14 cellular contexts compared by ENCODE assay signal in the genomic region with DNA sequence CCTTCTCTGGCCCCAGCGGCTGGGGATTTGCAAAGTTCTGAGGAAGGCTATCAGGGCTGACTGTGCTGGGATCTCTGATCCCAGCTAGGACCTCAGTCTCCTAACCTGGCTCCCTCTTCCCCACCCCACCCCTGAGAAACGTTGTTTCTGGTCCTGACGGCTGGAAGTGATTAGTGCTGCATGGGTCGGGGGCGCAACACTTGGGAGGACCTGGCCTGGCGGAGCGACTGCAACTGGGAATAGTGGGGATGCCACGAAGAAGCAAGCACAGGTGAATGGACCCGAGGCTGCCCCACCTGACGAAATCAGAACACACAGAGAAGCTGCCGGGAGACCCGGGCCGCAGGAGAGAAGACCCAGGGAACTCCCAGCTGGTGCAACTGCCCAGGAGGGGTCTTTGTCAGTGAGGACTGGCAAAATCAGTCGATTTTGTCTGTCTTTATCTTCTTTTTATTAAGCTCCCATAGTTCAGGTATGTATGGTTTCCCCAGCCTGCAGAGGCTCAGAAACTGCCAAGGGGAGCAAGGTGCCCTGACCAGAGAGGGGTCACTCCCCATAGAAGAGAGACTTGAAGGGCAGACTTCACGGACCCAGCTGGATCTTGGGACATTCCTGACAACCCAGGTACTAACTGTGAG. TPM values are rescaled to one million over a fixed set of nuclear protein-coding genes. Genes with fewer than 3 reads are reported as not detected.
A peak's percentile ranks its signal among the peaks of the same experiment; 100 is the strongest.
DNase-seq lines count a peak whose midpoint lies in the region; ATAC-seq, FAIRE-seq and TF ChIP-seq lines count a peak whose summit lies in the region.
"Had no signal": no experiment of that assay in that cellular context is flagged by ENCODE, and none has a peak within 500 bp of the region (broad histone marks: within the 10 kb centered on the region; RNA-seq: fewer than 3 reads in every experiment).

No MANE protein-coding gene starts in this region.

- H3K36me3 ChIP-seq in right lobe of liver (no peaks in the 10 kb centered on the region), spleen (peaks cover 0 to 11% (median 7%) of the 10 kb centered on the region in 6 donors)

- CTCF ChIA-PET in activated naive CD4-positive, alpha-beta T cell treated with anti-CD3 and anti-CD28 coated beads, Interleukin-2, amount 10 ng/mL, durations not matched to agents 7 days and 5 days (lab: Charles Lee): interaction anchor here (0.7 to 2.6 kb wide), 6 partner anchors 10 to 91 kb away, joined by 3 to 11 read pairs (median 4); a partner anchor contains a TSS

- H3K9me3 ChIP-seq in right lobe of liver (no peaks in the 10 kb centered on the region), spleen (no peaks in the 10 kb centered on the region)
- H3K9me3 ChIP-seq: adrenal gland, colonic mucosa, vagina had no signal

- intact Hi-C loops in right lobe of liver (cut with DNase I) (no loop called here), spleen (cut with DNase I; ENCODE audit: low total_unique reads) (loop anchor here (5.0 kb wide), 1 partner anchor 87 kb away; no protein-coding TSS in a partner anchor)

- no peaks in the 10 kb centered on the region for H3K27me3 ChIP-seq in right lobe of liver
- H3K27me3 ChIP-seq in spleen (replicated peaks in 1 of 7): peaks cover 9 to 79% (median 42%) of the 10 kb centered on the region in 7 donors

- H3K27me3 Mint-ChIP-seq in activated naive CD4-positive, alpha-beta T cell treated with anti-CD3 and anti-CD28 coated beads, Interleukin-2, amount 50 U/mL, for 24 hours: peaks cover 41% of the 10 kb centered on the region
- peaks cover 90% of the 10 kb centered on the region for H3K27me3 Mint-ChIP-seq in activated naive CD4-positive, alpha-beta T cell treated with anti-CD3 and anti-CD28 coated beads, Interleukin-2, amount 10 ng/mL, durations not matched to agents 7 days and 5 days
- H3K27me3 Mint-ChIP-seq in activated naive CD8-positive, alpha-beta T cell treated with anti-CD3 and anti-CD28 coated beads for 36 hours: peaks cover 77% of the 10 kb centered on the region

- peak overlapping the region; percentile 4 for H3K4me3 Mint-ChIP-seq in activated naive CD4-positive, alpha-beta T cell treated with anti-CD3 and anti-CD28 coated beads, Interleukin-2, amount 50 U/mL, for 24 hours
- H3K4me3 Mint-ChIP-seq in activated naive CD4-positive, alpha-beta T cell treated with anti-CD3 and anti-CD28 coated beads, Interleukin-2, amount 10 ng/mL, durations not matched to agents 7 days and 5 days: no peak overlapping the region
- H3K4me3 Mint-ChIP-seq in activated naive CD8-positive, alpha-beta T cell treated with anti-CD3 and anti-CD28 coated beads for 36 hours: peak overlapping the region; percentile 25

- peak overlapping the region in 2 of 3 donors; percentile 44 to 55 for H3K4me3 ChIP-seq in right lobe of liver
- peak overlapping the region in 3 of 8 donors; percentile 50 to 68 (median 52) for H3K4me3 ChIP-seq in spleen
- H3K4me3 ChIP-seq: adrenal gland had no signal

- FAIRE-seq in H54 (lab: Jason Lieb, UNC): no peak

- H3K27ac ChIP-seq in right lobe of liver (peak overlapping the region in 1 of 3 donors; percentile 66), spleen (no peak overlapping the region)
- H3K27ac ChIP-seq: adrenal gland, colonic mucosa, vagina had no signal

- TF ChIP-seq POLR2A in right lobe of liver (IDR thresholded peaks at IDR 0.05): no peak
- TF ChIP-seq POLR2A in spleen (IDR thresholded peaks at IDR 0.05): no peak
- no peak for TF ChIP-seq POLR2A in H54 (IDR thresholded peaks at IDR 0.05; ENCODE audit: low read depth, low read length)

- TF ChIP-seq CTCF in right lobe of liver (IDR thresholded peaks at IDR 0.05) (no peak), spleen (IDR thresholded peaks at IDR 0.05 in 8 of 11, conservative IDR thresholded peaks at IDR 0.05 in 3 of 11) (no peak)

- WGBS in right lobe of liver (ENCODE audit: insufficient coverage, low coverage, low lambda C conversion rate, missing lambda C conversion rate): 51% methylated on average over 10 of the region's 15 CpGs
- WGBS in spleen, 5 donors: 52 to 73% (median 56%) methylated on average over 15 of the region's 15 CpGs

- H3K9me3 Mint-ChIP-seq in activated naive CD4-positive, alpha-beta T cell treated with anti-CD3 and anti-CD28 coated beads, Interleukin-2, amount 50 U/mL, for 24 hours: no peaks in the 10 kb centered on the region
- H3K9me3 Mint-ChIP-seq in activated naive CD4-positive, alpha-beta T cell treated with anti-CD3 and anti-CD28 coated beads, Interleukin-2, amount 10 ng/mL, durations not matched to agents 7 days and 5 days: no peaks in the 10 kb centered on the region
- no peaks in the 10 kb centered on the region for H3K9me3 Mint-ChIP-seq in activated naive CD8-positive, alpha-beta T cell treated with anti-CD3 and anti-CD28 coated beads for 36 hours

- H3K36me3 Mint-ChIP-seq in activated naive CD4-positive, alpha-beta T cell treated with anti-CD3 and anti-CD28 coated beads, Interleukin-2, amount 50 U/mL, for 24 hours: peaks cover 9% of the 10 kb centered on the region
- H3K36me3 Mint-ChIP-seq in activated naive CD4-positive, alpha-beta T cell treated with anti-CD3 and anti-CD28 coated beads, Interleukin-2, amount 10 ng/mL, durations not matched to agents 7 days and 5 days: peaks cover 19% of the 10 kb centered on the region
- H3K36me3 Mint-ChIP-seq in activated naive CD8-positive, alpha-beta T cell treated with anti-CD3 and anti-CD28 coated beads for 36 hours: peaks cover 11% of the 10 kb centered on the region

- ATAC-seq in right lobe of liver: no peak

- H3K27ac Mint-ChIP-seq in activated naive CD4-positive, alpha-beta T cell treated with anti-CD3 and anti-CD28 coated beads, Interleukin-2, amount 50 U/mL, for 24 hours: no peak overlapping the region
- H3K27ac Mint-ChIP-seq in activated naive CD4-positive, alpha-beta T cell treated with anti-CD3 and anti-CD28 coated beads, Interleukin-2, amount 10 ng/mL, durations not matched to agents 7 days and 5 days: no peak overlapping the region
- no peak overlapping the region for H3K27ac Mint-ChIP-seq in activated naive CD8-positive, alpha-beta T cell treated with anti-CD3 and anti-CD28 coated beads for 36 hours

- in situ Hi-C loops in KBM-7 (cut with MboI; ENCODE audit: low pct_unique_long_range_greater_than_20kb, low sequenced_read_pairs): no loop called here

- no peak for DNase-seq in activated naive CD4-positive, alpha-beta T cell treated with anti-CD3 and anti-CD28 coated beads, Interleukin-2, amount 10 ng/mL, durations not matched to agents 7 days and 5 days
- DNase-seq in activated naive CD8-positive, alpha-beta T cell treated with anti-CD3 and anti-CD28 coated beads for 36 hours: no peak
- DNase-seq in right lobe of liver (no peak), spleen (peak; percentile 49), H54 (ENCODE audit: insufficient read length, low spot score) (no peak), KBM-7 (no peak), NCI-H526 (lab: John Stamatoyannopoulos, UW) (no peak)
- DNase-seq: adrenal gland, colonic mucosa, DND-41, NCI-H226, OCI-M1 had no signal

- H3K4me1 ChIP-seq in right lobe of liver (peaks cover 0 to 61% (median 18%) of the 10 kb centered on the region in 4 donors), spleen (peaks cover 24 to 71% (median 63%) of the 10 kb centered on the region in 6 donors)

- peaks cover 49% of the 10 kb centered on the region for H3K4me1 Mint-ChIP-seq in activated naive CD4-positive, alpha-beta T cell treated with anti-CD3 and anti-CD28 coated beads, Interleukin-2, amount 50 U/mL, for 24 hours
- peaks cover 54% of the 10 kb centered on the region for H3K4me1 Mint-ChIP-seq in activated naive CD4-positive, alpha-beta T cell treated with anti-CD3 and anti-CD28 coated beads, Interleukin-2, amount 10 ng/mL, durations not matched to agents 7 days and 5 days
- H3K4me1 Mint-ChIP-seq in activated naive CD8-positive, alpha-beta T cell treated with anti-CD3 and anti-CD28 coated beads for 36 hours: peaks cover 32% of the 10 kb centered on the region

RNA-seq across cellular contexts. Expression of a gene that starts 0.7 kb away (rescaled TPM):
- under 1 TPM in 1 of 2 experiments, not detected in 1; 0.18 TPM for total RNA-seq in activated naive CD8-positive, alpha-beta T cell treated with anti-CD3 and anti-CD28 coated beads for 36 hours
- total RNA-seq in right lobe of liver (1 to 10 TPM; 1.4 to 8.4 (median 5.8) TPM), spleen (1 to 10 TPM in 3 of 7 donors, under 1 TPM in 4; 0.52 to 2.7 (median 0.89) TPM)
- polyA plus RNA-seq in spleen: 1 to 10 TPM in 1 of 3 donors, under 1 TPM in 2; 0.50 to 1.8 (median 0.93) TPM
- total RNA-seq: vagina had no signal

RNA-seq across cellular contexts. Expression of a gene that starts 7.4 kb away (rescaled TPM):
- total RNA-seq in activated naive CD8-positive, alpha-beta T cell treated with anti-CD3 and anti-CD28 coated beads for 36 hours: 10 to 100 TPM; 17.7 to 18.9 TPM
- 10 to 100 TPM in 5 of 6 experiments, 1 to 10 TPM in 1; 9.6 to 17.5 (median 13.3) TPM for total RNA-seq in right lobe of liver
- 10 to 100 TPM; 12.7 to 20.4 (median 14.7) TPM for total RNA-seq in spleen
- 10 to 100 TPM in 2 of 3 donors, 1 to 10 TPM in 1; 9.6 to 11.8 (median 11.6) TPM for polyA plus RNA-seq in spleen

RNA-seq across cellular contexts. Expression of a gene that starts 14.2 kb away (rescaled TPM):
- under 1 TPM in 1 of 2 experiments, not detected in 1; 0.12 TPM for total RNA-seq in activated naive CD8-positive, alpha-beta T cell treated with anti-CD3 and anti-CD28 coated beads for 36 hours
- total RNA-seq in right lobe of liver: not detected
- total RNA-seq in spleen: not detected
- polyA plus RNA-seq in spleen: under 1 TPM in 2 of 3 donors, not detected in 1; 0.04 to 0.05 TPM

RNA-seq across cellular contexts. Expression of a gene that starts 17.2 kb away (rescaled TPM):
- 10 to 100 TPM; 22.7 to 23.2 TPM for total RNA-seq in activated naive CD8-positive, alpha-beta T cell treated with anti-CD3 and anti-CD28 coated beads for 36 hours
- total RNA-seq in right lobe of liver (10 to 100 TPM; 14.5 to 31.5 (median 26.7) TPM), spleen (10 to 100 TPM; 34.3 to 51.3 (median 38.3) TPM)
- polyA plus RNA-seq in spleen: 10 to 100 TPM; 15.7 to 26.7 (median 21.6) TPM

RNA-seq across cellular contexts. Expression of a gene that starts 17.3 kb away (rescaled TPM):
- total RNA-seq in activated naive CD8-positive, alpha-beta T cell treated with anti-CD3 and anti-CD28 coated beads for 36 hours: 10 to 100 TPM in 1 of 2 experiments, 1 to 10 TPM in 1; 8.0 to 11.8 TPM
- total RNA-seq in right lobe of liver: 10 to 100 TPM in 3 of 6 experiments, 1 to 10 TPM in 3; 5.9 to 15.4 (median 11.2) TPM
- 10 to 100 TPM; 22.2 to 59.4 (median 31.6) TPM for total RNA-seq in spleen
- 1 to 10 TPM; 2.8 to 9.3 (median 3.4) TPM for polyA plus RNA-seq in spleen
